In the genomic region with DNA sequence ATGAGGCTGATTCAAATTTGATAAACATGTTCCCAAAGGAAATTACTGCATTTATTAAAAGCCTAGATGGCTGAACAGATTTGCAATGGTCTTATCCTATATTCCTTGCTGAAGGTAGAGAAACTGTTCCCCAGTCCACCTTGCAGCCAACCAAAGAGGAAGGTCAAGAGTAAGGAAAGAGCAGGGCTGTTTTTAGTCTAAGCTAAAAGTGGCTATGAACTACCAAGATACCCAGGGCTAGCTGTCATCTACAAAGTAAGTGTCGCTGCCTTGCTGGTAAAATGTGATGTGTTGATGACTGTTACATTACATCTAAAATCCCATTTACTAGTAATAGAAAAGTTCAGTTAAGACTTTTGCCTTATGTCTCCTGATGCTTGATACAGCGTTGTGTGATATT, we compare ENCODE assay signal across 13 cellular contexts.
DNase-seq lines count a peak whose midpoint lies in the region; ATAC-seq and TF ChIP-seq lines count a peak whose summit lies in the region.
"Had no signal": no experiment of that assay in that cellular context is flagged by ENCODE, and none has a peak within 500 bp of the region (broad histone marks: within the 10 kb centered on the region; RNA-seq: fewer than 3 reads in every experiment).

No MANE protein-coding gene starts in this region.

- peak; percentile 66 for ATAC-seq in Right ventricle myocardium superior (ENCODE audit: poor library complexity)
- peak; percentile 64 to 69 for ATAC-seq in left cardiac atrium
- ATAC-seq in HG03135 (IDR thresholded peaks at IDR 0.05; ENCODE audit: unreplicated experiment): no peak
- ATAC-seq in HG02981 (IDR thresholded peaks at IDR 0.05; ENCODE audit: unreplicated experiment): no peak

- no peak overlapping the region for H3K4me3 Mint-ChIP-seq in nephron
- H3K4me3 Mint-ChIP-seq: CD4-positive, CD25-positive, alpha-beta regulatory T cell had no signal

- H3K4me1 Mint-ChIP-seq in nephron: peaks cover 32% of the 10 kb centered on the region
- H3K4me1 Mint-ChIP-seq: CD4-positive, CD25-positive, alpha-beta regulatory T cell had no signal

- TF ChIP-seq CTCF in right atrium auricular region (IDR thresholded peaks at IDR 0.05): no peak
- TF ChIP-seq CTCF in nephron (IDR thresholded peaks at IDR 0.05; ENCODE audit: unreplicated experiment in 3 of 3): no peak

- no peaks in the 10 kb centered on the region for H3K9me3 Mint-ChIP-seq in nephron

- intact Hi-C loops in Right ventricle myocardium superior (cut with DNase I): no loop called here
- intact Hi-C loops in left cardiac atrium (cut with DNase I): no loop called here

- H3K36me3 Mint-ChIP-seq in nephron (ENCODE audit: low read depth): no peaks in the 10 kb centered on the region
- H3K36me3 Mint-ChIP-seq: CD4-positive, CD25-positive, alpha-beta regulatory T cell had no signal

- H3K9me3 ChIP-seq in right atrium auricular region: no peaks in the 10 kb centered on the region
- H3K9me3 ChIP-seq: BE2C, Caco-2, HAP-1 had no signal

- peak overlapping the region in 2 of 3 experiments; percentile 48 to 52 for H3K27ac Mint-ChIP-seq in nephron
- H3K27ac Mint-ChIP-seq: CD4-positive, CD25-positive, alpha-beta regulatory T cell had no signal

- no peaks in the 10 kb centered on the region for H3K27me3 ChIP-seq in right atrium auricular region
- H3K27me3 ChIP-seq: BE2C had no signal

- DNase-seq in Right ventricle myocardium superior (no peak), right atrium auricular region (ENCODE audit: low spot score) (no peak), left cardiac atrium (no peak)
- DNase-seq: ACHN; BE2C; C1 segment of cervical spinal cord; Caco-2; CD4-positive, CD25-positive, alpha-beta regulatory T cell; IMR-90 had no signal

- H3K27me3 Mint-ChIP-seq in nephron (ENCODE audit: low read depth): peaks cover 33% of the 10 kb centered on the region
- H3K27me3 Mint-ChIP-seq: CD4-positive, CD25-positive, alpha-beta regulatory T cell had no signal

- H3K27ac ChIP-seq in right atrium auricular region: peak overlapping the region in 1 of 2 donors; percentile 32

- no peak overlapping the region for H3K4me3 ChIP-seq in right atrium auricular region
- H3K4me3 ChIP-seq: HAP-1 had no signal

- H3K4me1 ChIP-seq in right atrium auricular region: peaks cover 0 to 47% of the 10 kb centered on the region in 2 donors
- H3K4me1 ChIP-seq: BE2C, Caco-2 had no signal

- no peaks in the 10 kb centered on the region for H3K36me3 ChIP-seq in right atrium auricular region
- H3K36me3 ChIP-seq: BE2C, HAP-1 had no signal

Comparison
In these comparisons a context has a peak if more than half of its experiments do, and no peak if none do; other contexts are left out.
1. ATAC-seq: peak in Right ventricle myocardium superior (single experiment) and left cardiac atrium (2 of 2); none in HG03135 (single experiment) and HG02981 (single experiment).